ENCODE assay signal across 8 cellular contexts in the genomic region with DNA sequence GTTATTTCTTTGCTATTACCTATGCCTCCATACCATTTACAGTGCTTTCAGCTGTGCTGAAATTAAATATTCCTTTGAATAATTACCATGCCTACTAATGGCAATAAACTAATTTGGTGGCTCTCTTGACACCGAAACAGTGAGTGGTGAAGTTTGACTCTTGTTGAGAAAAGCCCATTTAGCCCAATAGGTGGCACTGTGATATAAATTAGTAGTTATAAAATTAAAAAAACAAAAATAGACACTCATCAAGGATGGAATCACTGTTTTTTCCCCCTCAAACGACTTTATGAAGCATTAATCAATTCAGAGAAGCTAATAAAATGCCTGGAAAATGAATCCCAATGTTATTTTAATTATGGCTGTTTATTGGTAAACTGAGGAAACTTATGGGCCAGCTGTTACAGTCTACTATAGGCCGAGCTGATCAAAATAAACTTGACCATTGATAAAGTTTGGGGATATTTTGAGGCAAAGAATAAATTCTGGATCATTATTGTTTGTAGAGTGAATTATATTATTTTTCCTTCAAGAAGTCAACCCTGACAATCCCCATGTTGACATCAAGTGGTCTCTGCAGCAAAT.
A peak's percentile ranks its signal among the peaks of the same experiment; 100 is the strongest.
DNase-seq lines count a peak whose midpoint lies in the region; ATAC-seq and TF ChIP-seq lines count a peak whose summit lies in the region.

No MANE protein-coding gene starts in this region.

- TF ChIP-seq POLR2A in sigmoid colon (IDR thresholded peaks at IDR 0.05) = no peak

- H3K4me1 Mint-ChIP-seq in brain = peaks cover 6% of the 10 kb centered on the region
- no peaks in the 10 kb centered on the region for H3K4me1 Mint-ChIP-seq in nephron progenitor cell
- no peaks in the 10 kb centered on the region for H3K4me1 Mint-ChIP-seq in naive thymus-derived CD4-positive, alpha-beta T cell
- H3K4me1 Mint-ChIP-seq in activated T-cell treated with anti-CD3 and anti-CD28 coated beads, Interleukin-2, amount 50 U/mL, for 72 hours (ENCODE audit: low read depth) = no peaks in the 10 kb centered on the region

- no peak for TF ChIP-seq EP300 in sigmoid colon (IDR thresholded peaks at IDR 0.05)

- no peaks in the 10 kb centered on the region for H3K9me3 ChIP-seq in naive thymus-derived CD4-positive, alpha-beta T cell (ENCODE audit: control insufficient read depth in 2 of 3, low read length in 3 of 3)
- H3K9me3 ChIP-seq in sigmoid colon = no peaks in the 10 kb centered on the region

- H3K4me1 ChIP-seq in naive thymus-derived CD4-positive, alpha-beta T cell (ENCODE audit: control insufficient read depth in 2 of 2, insufficient read depth in 2 of 2, low read length in 2 of 2) = no peaks in the 10 kb centered on the region
- no peaks in the 10 kb centered on the region for H3K4me1 ChIP-seq in sigmoid colon

- ATAC-seq in naive thymus-derived CD4-positive, alpha-beta T cell = no peak
- no peak for ATAC-seq in activated T-cell treated with anti-CD3 and anti-CD28 coated beads, Interleukin-2, amount 50 U/mL, for 72 hours (replicated peaks in 1 of 2)

- 18 to 42% methylated on average over 3 of the region's 3 CpGs for WGBS in sigmoid colon, 2 donors

- H3K27ac Mint-ChIP-seq in brain = no peak overlapping the region
- H3K27ac Mint-ChIP-seq in nephron progenitor cell = no peak overlapping the region
- H3K27ac Mint-ChIP-seq in naive thymus-derived CD4-positive, alpha-beta T cell = no peak overlapping the region
- H3K27ac Mint-ChIP-seq in activated T-cell treated with anti-CD3 and anti-CD28 coated beads, Interleukin-2, amount 50 U/mL, for 72 hours = no peak overlapping the region

- TF ChIP-seq CTCF in brain (conservative IDR thresholded peaks at IDR 0.05) = peak; percentile 62 to 77
- peak; percentile 54 for TF ChIP-seq CTCF in nephron progenitor cell (IDR thresholded peaks at IDR 0.05)
- peak in 2 of 4 experiments; percentile 5 to 29 for TF ChIP-seq CTCF in sigmoid colon (IDR thresholded peaks at IDR 0.05)

- POLR2A ChIA-PET in naive thymus-derived CD4-positive, alpha-beta T cell (lab: Charles Lee) = no interaction called here

- CTCF ChIA-PET in naive thymus-derived CD4-positive, alpha-beta T cell (lab: Charles Lee) = no interaction called here

- H3K27me3 Mint-ChIP-seq in brain = no peaks in the 10 kb centered on the region
- peaks cover 6% of the 10 kb centered on the region for H3K27me3 Mint-ChIP-seq in nephron progenitor cell (ENCODE audit: low read depth, poor library complexity)
- peaks cover 6 to 43% (median 17%) of the 10 kb centered on the region in 5 donors for H3K27me3 Mint-ChIP-seq in naive thymus-derived CD4-positive, alpha-beta T cell
- peaks cover 25% of the 10 kb centered on the region for H3K27me3 Mint-ChIP-seq in activated T-cell treated with anti-CD3 and anti-CD28 coated beads, Interleukin-2, amount 50 U/mL, for 72 hours (ENCODE audit: low read depth)

- H3K9me3 Mint-ChIP-seq in brain (no peaks in the 10 kb centered on the region), nephron progenitor cell (no peaks in the 10 kb centered on the region)
- H3K9me3 Mint-ChIP-seq in naive thymus-derived CD4-positive, alpha-beta T cell = peaks cover 0 to 2% (median 0%) of the 10 kb centered on the region in 11 donors
- no peaks in the 10 kb centered on the region for H3K9me3 Mint-ChIP-seq in activated T-cell treated with anti-CD3 and anti-CD28 coated beads, Interleukin-2, amount 50 U/mL, for 72 hours

- no peaks in the 10 kb centered on the region for H3K36me3 ChIP-seq in naive thymus-derived CD4-positive, alpha-beta T cell (ENCODE audit: control insufficient read depth in 2 of 3, insufficient read depth in 3 of 3, low read length in 3 of 3)
- H3K36me3 ChIP-seq in sigmoid colon = no peaks in the 10 kb centered on the region

- H3K36me3 Mint-ChIP-seq in brain (no peaks in the 10 kb centered on the region), nephron progenitor cell (ENCODE audit: low read depth) (no peaks in the 10 kb centered on the region)
- no peaks in the 10 kb centered on the region for H3K36me3 Mint-ChIP-seq in naive thymus-derived CD4-positive, alpha-beta T cell
- H3K36me3 Mint-ChIP-seq in activated T-cell treated with anti-CD3 and anti-CD28 coated beads, Interleukin-2, amount 50 U/mL, for 72 hours (ENCODE audit: insufficient read depth in 2 of 2) = no peaks in the 10 kb centered on the region

- H3K4me3 Mint-ChIP-seq in brain (no peak overlapping the region), nephron progenitor cell (no peak overlapping the region)
- H3K4me3 Mint-ChIP-seq in naive thymus-derived CD4-positive, alpha-beta T cell = no peak overlapping the region
- H3K4me3 Mint-ChIP-seq in activated T-cell treated with anti-CD3 and anti-CD28 coated beads, Interleukin-2, amount 50 U/mL, for 72 hours = no peak overlapping the region

- intact Hi-C loops in naive thymus-derived CD4-positive, alpha-beta T cell (cut with micrococcal nuclease) = no loop called here
- intact Hi-C loops in sigmoid colon (cut with DNase I) = no loop called here

- H3K27ac ChIP-seq in naive thymus-derived CD4-positive, alpha-beta T cell (ENCODE audit: low read depth, low read length) = no peak overlapping the region
- H3K27ac ChIP-seq in sigmoid colon = no peak overlapping the region

- no peaks in the 10 kb centered on the region for H3K27me3 ChIP-seq in naive thymus-derived CD4-positive, alpha-beta T cell (ENCODE audit: control insufficient read depth in 2 of 2, insufficient read depth in 2 of 2, low read length in 2 of 2)
- H3K27me3 ChIP-seq in sigmoid colon = no peaks in the 10 kb centered on the region

- H3K4me3 ChIP-seq in naive thymus-derived CD4-positive, alpha-beta T cell (ENCODE audit: low read length) = no peak overlapping the region
- H3K4me3 ChIP-seq in sigmoid colon = no peak overlapping the region

- DNase-seq in GM03348 (ENCODE audit: low spot score) (peak; percentile 30), NCI-H1694 (lab: John Stamatoyannopoulos, UW) (peak; percentile 23), nephron progenitor cell (no peak), sigmoid colon (no peak), GDM1 (lab: John Stamatoyannopoulos, UW) (no peak)
- DNase-seq in naive thymus-derived CD4-positive, alpha-beta T cell = no peak
- no peak for DNase-seq in activated T-cell treated with anti-CD3 and anti-CD28 coated beads, Interleukin-2, amount 50 U/mL, for 72 hours

Comparison
In these comparisons a context has a peak if more than half of its experiments do, and no peak if none do; other contexts are left out.
1. DNase-seq: peak in GM03348 (single experiment) and NCI-H1694 (single experiment); none in nephron progenitor cell (single experiment), naive thymus-derived CD4-positive, alpha-beta T cell (0 of 9), sigmoid colon (single experiment), activated T-cell treated with anti-CD3 and anti-CD28 coated beads, Interleukin-2, amount 50 U/mL, for 72 hours (0 of 2) and GDM1 (single experiment).